In genomic region chr2:239303711-239304532, GRCh38 we compare ENCODE assay signal across 9 cellular contexts.
A peak's percentile ranks its signal among the peaks of the same experiment; 100 is the strongest.
DNase-seq lines count a peak whose midpoint lies in the region; ATAC-seq, FAIRE-seq and TF ChIP-seq lines count a peak whose summit lies in the region.
"Had no signal": no experiment of that assay in that cellular context is flagged by ENCODE, and none has a peak within 500 bp of the region (broad histone marks: within the 10 kb centered on the region; RNA-seq: fewer than 3 reads in every experiment).

No MANE protein-coding gene starts in this region.

- H3K4me3 ChIP-seq in right atrium auricular region (no peak overlapping the region), kidney (ENCODE audit: low read length in 2 of 2) (no peak overlapping the region), uterus (no peak overlapping the region), trophoblast cell (ENCODE audit: low read depth, low read length) (no peak overlapping the region)

- no peak overlapping the region for H4K8ac ChIP-seq in trophoblast cell (ENCODE audit: low read depth, low read length)

- H3K4me1 ChIP-seq in right atrium auricular region (peaks cover 3 to 75% of the 10 kb centered on the region in 2 donors), kidney (ENCODE audit: control insufficient read depth in 1 of 2, insufficient read depth in 1 of 2, low read depth in 1 of 2, low read length in 2 of 2) (peaks cover 17 to 18% of the 10 kb centered on the region in 2 donors), uterus (peaks cover 5 to 14% of the 10 kb centered on the region in 2 donors), trophoblast cell (ENCODE audit: control insufficient read depth in 1 of 2, insufficient read depth in 2 of 2, low read length in 2 of 2) (peaks cover 11 to 15% of the 10 kb centered on the region in 2 experiments)

- H2BK120ac ChIP-seq in trophoblast cell (ENCODE audit: insufficient read depth, low read length, poor library complexity): no peak overlapping the region

- FAIRE-seq in kidney (lab: Jason Lieb, UNC): no peak
- FAIRE-seq: TTC549 had no signal

- WGBS in trophoblast cell (ENCODE audit: extremely low coverage, insufficient coverage, insufficient read length): no CpG with 5 or more reads among the region's 21 CpGs

- no peak overlapping the region for H3K23ac ChIP-seq in trophoblast cell (ENCODE audit: low read length)

- H2AFZ ChIP-seq in trophoblast cell (ENCODE audit: insufficient read depth, low read length, poor library complexity): no peak overlapping the region

- TF ChIP-seq POLR2A in uterus (IDR thresholded peaks at IDR 0.05): no peak

- peak; percentile 11 for DNase-seq in left cardiac atrium
- DNase-seq in right atrium auricular region (ENCODE audit: low spot score): no peak
- DNase-seq in HT-29 (ENCODE audit: low spot score): peak; percentile 26
- peak; percentile 65 for DNase-seq in kidney
- DNase-seq in uterus: peak; percentile 13
- DNase-seq in trophoblast cell: no peak
- no peak for DNase-seq in amniotic stem cell (lab: John Stamatoyannopoulos, UW)
- DNase-seq in GF-D8 (lab: John Stamatoyannopoulos, UW): no peak

- H3K14ac ChIP-seq in trophoblast cell (ENCODE audit: low read length): no peak overlapping the region

- H2BK5ac ChIP-seq in trophoblast cell (ENCODE audit: low read depth, low read length, poor library complexity): no peak overlapping the region

- no peaks in the 10 kb centered on the region for H3K36me3 ChIP-seq in right atrium auricular region
- no peaks in the 10 kb centered on the region for H3K36me3 ChIP-seq in kidney (ENCODE audit: control insufficient read depth in 1 of 2, insufficient read depth in 2 of 2, low read length in 2 of 2)
- no peaks in the 10 kb centered on the region for H3K36me3 ChIP-seq in uterus
- no peaks in the 10 kb centered on the region for H3K36me3 ChIP-seq in trophoblast cell (ENCODE audit: control insufficient read depth in 1 of 2, insufficient read depth in 2 of 2, low read length in 2 of 2)

- intact Hi-C loops in left cardiac atrium (cut with DNase I) (no loop called here), kidney (cut with DNase I) (no loop called here), uterus (cut with DNase I; ENCODE audit: low total_unique reads) (no loop called here)

- no peak overlapping the region for H3K4me2 ChIP-seq in trophoblast cell (ENCODE audit: low read length)

- H3K9ac ChIP-seq in kidney (ENCODE audit: low read length in 2 of 2) (no peak overlapping the region), trophoblast cell (ENCODE audit: low read length) (no peak overlapping the region)

- no peak overlapping the region for H3K27ac ChIP-seq in right atrium auricular region
- H3K27ac ChIP-seq in kidney (ENCODE audit: low read depth in 2 of 2, low read length in 2 of 2): no peak overlapping the region
- peak overlapping the region; percentile 20 to 26 for H3K27ac ChIP-seq in uterus
- no peak overlapping the region for H3K27ac ChIP-seq in trophoblast cell (ENCODE audit: low read depth, low read length)

- no peak overlapping the region for H2BK12ac ChIP-seq in trophoblast cell (ENCODE audit: low read length)

- no peak for ATAC-seq in left cardiac atrium

- H3K4ac ChIP-seq in trophoblast cell (ENCODE audit: low read depth, low read length): no peak overlapping the region

- peaks cover 3% of the 10 kb centered on the region for H3K79me1 ChIP-seq in trophoblast cell (ENCODE audit: low read length)

- H4K91ac ChIP-seq in trophoblast cell (ENCODE audit: low read depth, low read length): no peak overlapping the region

- no peak overlapping the region for H2AK5ac ChIP-seq in trophoblast cell (ENCODE audit: low read length)

- H3K27me3 ChIP-seq in right atrium auricular region: no peaks in the 10 kb centered on the region
- H3K27me3 ChIP-seq in uterus: no peaks in the 10 kb centered on the region
- H3K27me3 ChIP-seq in trophoblast cell (ENCODE audit: insufficient read depth, low read length): no peaks in the 10 kb centered on the region

- peaks cover 2% of the 10 kb centered on the region for H3K79me2 ChIP-seq in trophoblast cell (ENCODE audit: control insufficient read depth, insufficient read depth, low read length, poor library complexity)

- no peak for TF ChIP-seq CTCF in right atrium auricular region (IDR thresholded peaks at IDR 0.05)
- TF ChIP-seq CTCF in kidney (IDR thresholded peaks at IDR 0.05; ENCODE audit: borderline replicate concordance, extremely low read depth, insufficient read depth): no peak
- TF ChIP-seq CTCF in uterus (IDR thresholded peaks at IDR 0.05): no peak

- H4K12ac ChIP-seq in trophoblast cell (ENCODE audit: low read depth, low read length): no peak overlapping the region

- H3K18ac ChIP-seq in trophoblast cell (ENCODE audit: low read length): no peak overlapping the region

- no peaks in the 10 kb centered on the region for H3K9me3 ChIP-seq in right atrium auricular region
- H3K9me3 ChIP-seq in kidney (ENCODE audit: control insufficient read depth in 1 of 2, low read length in 2 of 2): no peaks in the 10 kb centered on the region
- H3K9me3 ChIP-seq in uterus: no peaks in the 10 kb centered on the region
- H3K9me3 ChIP-seq in trophoblast cell (ENCODE audit: insufficient read depth, low read depth, low read length): peaks cover 3% of the 10 kb centered on the region

Comparison
In these comparisons a context has a peak if more than half of its experiments do, and no peak if none do; other contexts are left out.
1. DNase-seq: peak in left cardiac atrium (single experiment), HT-29 (single experiment), kidney (single experiment) and uterus (2 of 2); none in right atrium auricular region (single experiment), trophoblast cell (0 of 2), amniotic stem cell (single experiment) and GF-D8 (single experiment).
2. H3K27ac ChIP-seq: peak in uterus (2 of 2); none in right atrium auricular region (0 of 2), kidney (0 of 2) and trophoblast cell (single experiment).